8 cellular contexts compared by ENCODE assay signal in the genomic region with DNA sequence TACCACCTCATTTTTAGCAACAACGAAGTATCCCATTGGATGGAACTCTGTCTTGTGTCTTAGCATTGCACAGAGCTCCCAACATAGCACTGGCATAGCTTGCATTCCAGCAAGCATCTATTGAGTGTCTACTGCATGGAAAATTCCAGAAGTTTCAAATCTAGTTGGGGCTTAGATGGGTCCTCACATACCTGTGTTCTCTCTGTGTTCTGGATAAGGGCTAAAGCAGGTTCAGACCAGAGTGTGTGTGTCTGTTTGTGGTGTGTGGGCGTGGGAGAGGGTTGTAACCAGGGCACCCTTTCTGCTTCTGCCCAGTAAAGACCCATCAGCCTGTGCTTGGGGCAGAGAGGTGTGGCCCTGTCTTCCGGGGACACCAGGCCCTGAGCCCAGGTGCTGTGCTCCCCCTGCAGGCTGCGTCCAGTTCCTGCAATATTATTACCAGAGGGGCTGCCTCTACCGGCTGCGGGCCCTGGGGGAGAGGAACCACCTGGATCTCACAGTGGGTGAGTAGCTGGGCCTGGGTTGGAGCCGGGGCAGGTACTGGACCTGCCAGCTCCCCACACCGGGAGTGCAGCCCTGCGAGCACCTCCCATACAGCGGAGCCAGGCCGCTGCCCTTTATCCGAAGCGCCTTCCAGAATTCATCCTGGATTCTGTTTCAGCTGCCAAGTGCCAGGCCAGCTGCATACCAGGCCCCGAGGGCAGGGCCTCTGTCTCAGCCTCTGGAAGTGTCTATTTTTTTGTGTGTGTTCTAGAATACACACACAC. TPM values are rescaled to one million over a fixed set of nuclear protein-coding genes. Genes with fewer than 3 reads are reported as not detected.
DNase-seq lines count a peak whose midpoint lies in the region; ATAC-seq lines count a peak whose summit lies in the region.

No MANE protein-coding gene starts in this region.

- H3K9me3 ChIP-seq in effector memory CD4-positive, alpha-beta T cell (ENCODE audit: control insufficient read depth, low read length): no peaks in the 10 kb centered on the region

- no peaks in the 10 kb centered on the region for H3K36me3 ChIP-seq in effector memory CD4-positive, alpha-beta T cell (ENCODE audit: control insufficient read depth, insufficient read depth, low read length)

- no peaks in the 10 kb centered on the region for H3K27me3 ChIP-seq in effector memory CD4-positive, alpha-beta T cell (replicated peaks; ENCODE audit: control insufficient read depth, insufficient read depth, low read length, poor library complexity, severe bottlenecking)

- H3K4me1 ChIP-seq in effector memory CD4-positive, alpha-beta T cell (ENCODE audit: control insufficient read depth, insufficient read depth, low read length, poor library complexity, severe bottlenecking): peaks cover 12% of the 10 kb centered on the region

- H3K4me3 ChIP-seq in effector memory CD4-positive, alpha-beta T cell (ENCODE audit: insufficient read depth, low read depth, low read length, poor library complexity, severe bottlenecking): no peak overlapping the region

- ATAC-seq in GM19025 (IDR thresholded peaks at IDR 0.05; ENCODE audit: low read depth, unreplicated experiment) (peak; percentile 78), HG03342 (IDR thresholded peaks at IDR 0.05; ENCODE audit: unreplicated experiment) (peak; percentile 80)
- ATAC-seq in stimulated activated naive CD8-positive, alpha-beta T cell treated with anti-CD3 and anti-CD28 coated beads, Interleukin-15, Interleukin-2, amounts not matched to agents 100 U/mL and 50 U/mL, for 24 hours: peak; percentile 79

- no peak overlapping the region for H3K27ac ChIP-seq in effector memory CD4-positive, alpha-beta T cell (ENCODE audit: insufficient read depth, low read length, poor library complexity, severe bottlenecking)

- DNase-seq in Ammon's horn (ENCODE audit: low spot score): peak; percentile 75
- peak; percentile 49 for DNase-seq in NCI-H526 treated with DMSO at 0.1 percent for 48 hours (lab: John Stamatoyannopoulos, UW)
- peak; percentile 80 to 85 for DNase-seq in activated CD4-positive, alpha-beta T cell treated with anti-CD3 and anti-CD28 coated beads, Interleukin-2, amount 50 U/mL, for 48 hours
- peak; percentile 59 to 71 (median 64) for DNase-seq in effector memory CD4-positive, alpha-beta T cell
- peak; percentile 66 for DNase-seq in mucosa of gallbladder (ENCODE audit: low spot score)
- DNase-seq in stimulated activated naive CD8-positive, alpha-beta T cell treated with anti-CD3 and anti-CD28 coated beads, Interleukin-15, Interleukin-2, amounts not matched to agents 100 U/mL and 50 U/mL, for 24 hours: peak; percentile 84

RNA-seq across cellular contexts. Expression of a gene that starts 20.3 kb away (rescaled TPM):
- total RNA-seq in mucosa of gallbladder: 30.8 TPM

RNA-seq across cellular contexts. Expression of a gene that starts 30.6 kb away (rescaled TPM):
- total RNA-seq in mucosa of gallbladder: 35.5 TPM
